1 cellular context compared by ENCODE assay signal in genomic region chr3:4723921-4724698, GRCh38.
A peak's percentile ranks its signal among the peaks of the same experiment; 100 is the strongest.
TF ChIP-seq lines count a peak whose summit lies in the region.

No MANE protein-coding gene starts in this region.

TF ChIP-seq in HepG2, 621 proteins besides CTCF, POLR2A, EP300 and RAD21 (continued from another document and continues in another):
- TF ChIP-seq SKIL (CRISPR knock-in tag; IDR thresholded peaks at IDR 0.05; ENCODE audit: borderline replicate concordance) (peak; percentile 71), ZNF460 (CRISPR knock-in tag; IDR thresholded peaks at IDR 0.05; ENCODE audit: borderline replicate concordance) (no peak), ZNF678 (CRISPR knock-in tag; IDR thresholded peaks at IDR 0.05) (no peak), MTA1 (CRISPR knock-in tag; IDR thresholded peaks at IDR 0.05; ENCODE audit: borderline replicate concordance) (peak; percentile 75), BRD4 (CRISPR knock-in tag; IDR thresholded peaks at IDR 0.05) (no peak), ZNF501 (CRISPR knock-in tag; IDR thresholded peaks at IDR 0.05) (no peak; the same call in 1 of the 2 replicates), LRRFIP1 (CRISPR knock-in tag; conservative IDR thresholded peaks at IDR 0.05) (no peak), SMAD9 (CRISPR knock-in tag; IDR thresholded peaks at IDR 0.05) (no peak), ZSCAN12 (CRISPR knock-in tag; IDR thresholded peaks at IDR 0.05) (no peak), PAWR (CRISPR knock-in tag; IDR thresholded peaks at IDR 0.05; ENCODE audit: borderline replicate concordance) (no peak), NCOA5 (CRISPR knock-in tag; IDR thresholded peaks at IDR 0.05) (no peak), ZNF451 (CRISPR knock-in tag; IDR thresholded peaks at IDR 0.05) (no peak), RFXANK (CRISPR knock-in tag; IDR thresholded peaks at IDR 0.05) (no peak), SOX13 (IDR thresholded peaks at IDR 0.05) (no peak), SOX13 (CRISPR knock-in tag; conservative IDR thresholded peaks at IDR 0.05 in 1 of 2, IDR thresholded peaks at IDR 0.05 in 1 of 2) (peak in 1 of 2 experiments; percentile 38; a peak in 1 of 4 replicates), HNF4A (CRISPR knock-in tag; IDR thresholded peaks at IDR 0.05) (peak; percentile 63), HMG20B (CRISPR knock-in tag; conservative IDR thresholded peaks at IDR 0.05) (no peak), NFKBIZ (CRISPR knock-in tag; IDR thresholded peaks at IDR 0.05) (no peak), HOXA5 (CRISPR knock-in tag; IDR thresholded peaks at IDR 0.05) (0 out of 2 replicates have a peak, but pooled peaks have one; percentile 24), MXD3 (CRISPR knock-in tag; IDR thresholded peaks at IDR 0.05) (no peak), ZNF280B (CRISPR knock-in tag; IDR thresholded peaks at IDR 0.05; ENCODE audit: borderline replicate concordance) (peak; percentile 35; the same call in 1 of the 2 replicates), TCF7 (IDR thresholded peaks at IDR 0.05; ENCODE audit: low read depth) (no peak), ZBTB26 (CRISPR knock-in tag; IDR thresholded peaks at IDR 0.05; ENCODE audit: borderline replicate concordance) (peak; percentile 62; the same call in 1 of the 2 replicates), ZNF772 (CRISPR knock-in tag; IDR thresholded peaks at IDR 0.05) (no peak), ZNF766 (CRISPR knock-in tag; IDR thresholded peaks at IDR 0.05; ENCODE audit: borderline replicate concordance) (no peak; the same call in 1 of the 2 replicates), ARNTL (CRISPR knock-in tag; IDR thresholded peaks at IDR 0.05) (peak; percentile 79), ZFP90 (CRISPR knock-in tag; IDR thresholded peaks at IDR 0.05; ENCODE audit: borderline replicate concordance) (0 out of 2 replicates have a peak, but pooled peaks have one; percentile 42), ZNF878 (CRISPR knock-in tag; IDR thresholded peaks at IDR 0.05) (peak; percentile 64; the same call in 1 of the 2 replicates), TEF (CRISPR knock-in tag; IDR thresholded peaks at IDR 0.05) (no peak), SPEN (CRISPR knock-in tag; IDR thresholded peaks at IDR 0.05; ENCODE audit: low read depth) (peak; percentile 30; the same call in 1 of the 2 replicates), ESRRA (CRISPR knock-in tag; IDR thresholded peaks at IDR 0.05; ENCODE audit: low read depth) (peak; percentile 80), DNMT3B (CRISPR knock-in tag; conservative IDR thresholded peaks at IDR 0.05) (no peak), ZNF841 (CRISPR knock-in tag; IDR thresholded peaks at IDR 0.05; ENCODE audit: borderline replicate concordance) (no peak), ZNF292 (CRISPR knock-in tag; IDR thresholded peaks at IDR 0.05; ENCODE audit: borderline replicate concordance, low read depth) (peak; percentile 57; the same call in 1 of the 2 replicates), PHF20 (CRISPR knock-in tag; IDR thresholded peaks at IDR 0.05) (no peak), ZFX (CRISPR knock-in tag; IDR thresholded peaks at IDR 0.05; ENCODE audit: low read depth) (peak; percentile 41; the same call in 1 of the 2 replicates), ZNF546 (CRISPR knock-in tag; conservative IDR thresholded peaks at IDR 0.05) (no peak), ZHX1 (CRISPR knock-in tag; IDR thresholded peaks at IDR 0.05; ENCODE audit: low read depth) (0 out of 2 replicates have a peak, but pooled peaks have one; percentile 51), ZNF577 (CRISPR knock-in tag; IDR thresholded peaks at IDR 0.05; ENCODE audit: borderline replicate concordance, low read depth) (no peak)
- TF ChIP-seq, protein P1, sequence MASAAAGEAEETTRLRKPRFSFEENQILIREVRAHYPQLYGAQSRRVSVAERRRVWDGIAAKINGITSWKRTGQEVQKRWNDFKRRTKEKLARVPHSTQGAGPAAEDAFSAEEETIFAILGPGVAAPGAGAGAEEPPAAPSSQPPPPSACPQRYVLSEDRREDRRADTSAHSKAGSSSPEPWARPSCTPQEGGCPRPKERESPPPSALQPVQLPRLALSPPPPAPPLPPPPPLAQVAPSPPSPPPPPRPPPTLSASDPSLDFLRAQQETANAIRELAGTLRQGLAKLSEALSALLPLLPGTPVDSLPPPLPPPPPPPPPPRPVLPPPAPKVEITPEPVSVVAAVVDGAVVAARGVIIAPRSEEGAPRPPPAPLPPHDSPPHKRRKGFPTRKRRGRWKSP (CRISPR knock-in tag; IDR thresholded peaks at IDR 0.05): no peak
- TF ChIP-seq, protein P2, sequence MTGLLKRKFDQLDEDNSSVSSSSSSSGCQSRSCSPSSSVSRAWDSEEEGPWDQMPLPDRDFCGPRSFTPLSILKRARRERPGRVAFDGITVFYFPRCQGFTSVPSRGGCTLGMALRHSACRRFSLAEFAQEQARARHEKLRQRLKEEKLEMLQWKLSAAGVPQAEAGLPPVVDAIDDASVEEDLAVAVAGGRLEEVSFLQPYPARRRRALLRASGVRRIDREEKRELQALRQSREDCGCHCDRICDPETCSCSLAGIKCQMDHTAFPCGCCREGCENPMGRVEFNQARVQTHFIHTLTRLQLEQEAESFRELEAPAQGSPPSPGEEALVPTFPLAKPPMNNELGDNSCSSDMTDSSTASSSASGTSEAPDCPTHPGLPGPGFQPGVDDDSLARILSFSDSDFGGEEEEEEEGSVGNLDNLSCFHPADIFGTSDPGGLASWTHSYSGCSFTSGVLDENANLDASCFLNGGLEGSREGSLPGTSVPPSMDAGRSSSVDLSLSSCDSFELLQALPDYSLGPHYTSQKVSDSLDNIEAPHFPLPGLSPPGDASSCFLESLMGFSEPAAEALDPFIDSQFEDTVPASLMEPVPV (CRISPR knock-in tag; IDR thresholded peaks at IDR 0.05): no peak
- TF ChIP-seq, protein P3, sequence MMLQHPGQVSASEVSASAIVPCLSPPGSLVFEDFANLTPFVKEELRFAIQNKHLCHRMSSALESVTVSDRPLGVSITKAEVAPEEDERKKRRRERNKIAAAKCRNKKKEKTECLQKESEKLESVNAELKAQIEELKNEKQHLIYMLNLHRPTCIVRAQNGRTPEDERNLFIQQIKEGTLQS (CRISPR knock-in tag; IDR thresholded peaks at IDR 0.05): no peak
- TF ChIP-seq, protein P4, sequence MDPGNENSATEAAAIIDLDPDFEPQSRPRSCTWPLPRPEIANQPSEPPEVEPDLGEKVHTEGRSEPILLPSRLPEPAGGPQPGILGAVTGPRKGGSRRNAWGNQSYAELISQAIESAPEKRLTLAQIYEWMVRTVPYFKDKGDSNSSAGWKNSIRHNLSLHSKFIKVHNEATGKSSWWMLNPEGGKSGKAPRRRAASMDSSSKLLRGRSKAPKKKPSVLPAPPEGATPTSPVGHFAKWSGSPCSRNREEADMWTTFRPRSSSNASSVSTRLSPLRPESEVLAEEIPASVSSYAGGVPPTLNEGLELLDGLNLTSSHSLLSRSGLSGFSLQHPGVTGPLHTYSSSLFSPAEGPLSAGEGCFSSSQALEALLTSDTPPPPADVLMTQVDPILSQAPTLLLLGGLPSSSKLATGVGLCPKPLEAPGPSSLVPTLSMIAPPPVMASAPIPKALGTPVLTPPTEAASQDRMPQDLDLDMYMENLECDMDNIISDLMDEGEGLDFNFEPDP (CRISPR knock-in tag; conservative IDR thresholded peaks at IDR 0.05): no peak
- TF ChIP-seq, protein P5, sequence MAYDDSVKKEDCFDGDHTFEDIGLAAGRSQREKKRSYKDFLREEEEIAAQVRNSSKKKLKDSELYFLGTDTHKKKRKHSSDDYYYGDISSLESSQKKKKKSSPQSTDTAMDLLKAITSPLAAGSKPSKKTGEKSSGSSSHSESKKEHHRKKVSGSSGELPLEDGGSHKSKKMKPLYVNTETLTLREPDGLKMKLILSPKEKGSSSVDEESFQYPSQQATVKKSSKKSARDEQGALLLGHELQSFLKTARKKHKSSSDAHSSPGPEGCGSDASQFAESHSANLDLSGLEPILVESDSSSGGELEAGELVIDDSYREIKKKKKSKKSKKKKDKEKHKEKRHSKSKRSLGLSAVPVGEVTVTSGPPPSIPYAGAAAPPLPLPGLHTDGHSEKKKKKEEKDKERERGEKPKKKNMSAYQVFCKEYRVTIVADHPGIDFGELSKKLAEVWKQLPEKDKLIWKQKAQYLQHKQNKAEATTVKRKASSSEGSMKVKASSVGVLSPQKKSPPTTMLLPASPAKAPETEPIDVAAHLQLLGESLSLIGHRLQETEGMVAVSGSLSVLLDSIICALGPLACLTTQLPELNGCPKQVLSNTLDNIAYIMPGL (CRISPR knock-in tag; IDR thresholded peaks at IDR 0.05; ENCODE audit: borderline replicate concordance in 1 of 2, low read depth in 1 of 2): peak in 1 of 2 experiments; percentile 44; a peak in 1 of 4 replicates
- TF ChIP-seq, protein P6, sequence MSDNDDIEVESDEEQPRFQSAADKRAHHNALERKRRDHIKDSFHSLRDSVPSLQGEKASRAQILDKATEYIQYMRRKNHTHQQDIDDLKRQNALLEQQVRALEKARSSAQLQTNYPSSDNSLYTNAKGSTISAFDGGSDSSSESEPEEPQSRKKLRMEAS (IDR thresholded peaks at IDR 0.05): peak; percentile 84
